Comparison of ENCODE assay signal across 11 cellular contexts in the genomic region with DNA sequence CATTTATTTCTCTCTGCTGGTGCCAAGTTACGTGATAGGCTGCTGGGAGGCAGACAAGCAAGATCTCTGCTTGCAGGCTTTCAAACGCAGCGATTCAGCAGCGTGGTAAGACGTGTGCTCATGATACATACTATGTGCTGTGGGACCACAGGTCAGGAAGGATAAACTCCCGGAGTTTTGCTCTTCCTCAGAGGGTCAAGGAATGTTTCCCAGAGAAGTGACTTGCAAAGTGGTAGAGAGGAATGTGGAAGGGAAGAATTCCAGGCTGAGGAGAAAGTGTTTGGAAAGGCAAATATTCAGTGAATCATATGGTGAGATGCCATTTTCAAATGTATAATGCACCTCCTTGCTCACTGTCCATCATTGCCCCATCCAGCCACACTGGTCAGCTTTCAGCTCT. TPM values are rescaled to one million over a fixed set of nuclear protein-coding genes. Genes with fewer than 3 reads are reported as not detected.
A peak's percentile ranks its signal among the peaks of the same experiment; 100 is the strongest.
DNase-seq lines count a peak whose midpoint lies in the region; TF ChIP-seq lines count a peak whose summit lies in the region.
"Had no signal": no experiment of that assay in that cellular context is flagged by ENCODE, and none has a peak within 500 bp of the region (broad histone marks: within the 10 kb centered on the region; RNA-seq: fewer than 3 reads in every experiment).

No MANE protein-coding gene starts in this region.

- peaks cover 62% of the 10 kb centered on the region for H3K4me1 Mint-ChIP-seq in brain

- H3K27ac Mint-ChIP-seq in brain: peak overlapping the region in 3 of 5 experiments; percentile 43 to 86 (median 62)

- no peaks in the 10 kb centered on the region for H3K36me3 ChIP-seq in thyroid gland
- H3K36me3 ChIP-seq: ascending aorta, left ventricle myocardium inferior had no signal

- peak overlapping the region in 4 of 5 experiments; percentile 20 to 80 (median 70) for H3K4me3 Mint-ChIP-seq in brain

- no peaks in the 10 kb centered on the region for H3K9me3 ChIP-seq in thyroid gland
- H3K9me3 ChIP-seq: ascending aorta, left ventricle myocardium inferior had no signal

- intact Hi-C loops in thyroid gland (cut with DNase I): loop anchor here (10.0 kb wide), 1 partner anchor 47 kb away; a partner anchor contains a TSS

- peaks cover 3% of the 10 kb centered on the region for H3K36me3 Mint-ChIP-seq in brain

- H3K27ac ChIP-seq in thyroid gland: peak overlapping the region in 2 of 3 donors; percentile 73 to 92
- H3K27ac ChIP-seq: ascending aorta, left ventricle myocardium inferior had no signal

- 31 to 32% methylated on average over 6 of the region's 6 CpGs for WGBS in thyroid gland, 2 donors

- H3K27me3 Mint-ChIP-seq in brain: peaks cover 3% of the 10 kb centered on the region

- no peaks in the 10 kb centered on the region for H3K27me3 ChIP-seq in thyroid gland
- H3K27me3 ChIP-seq: ascending aorta had no signal

- TF ChIP-seq CTCF in brain (conservative IDR thresholded peaks at IDR 0.05): no peak
- no peak for TF ChIP-seq CTCF in thyroid gland (IDR thresholded peaks at IDR 0.05)

- peaks cover 70 to 82% of the 10 kb centered on the region in 2 donors for H3K4me1 ChIP-seq in thyroid gland

- TF ChIP-seq POLR2A in thyroid gland (IDR thresholded peaks at IDR 0.05): peak in 1 of 2 donors; percentile 31
- no peak for TF ChIP-seq POLR2A in erythroblast (IDR thresholded peaks at IDR 0.05; ENCODE audit: low read length)

- peaks cover 0 to 6% (median 0%) of the 10 kb centered on the region in 5 experiments for H3K9me3 Mint-ChIP-seq in brain

- H3K4me3 ChIP-seq in thyroid gland (replicated peaks in 1 of 3): peak overlapping the region in 2 of 3 donors; percentile 6 to 20
- H3K4me3 ChIP-seq: ascending aorta, left ventricle myocardium inferior had no signal

- DNase-seq in HS-5 (ENCODE audit: low read depth): peak; percentile 19
- peak; percentile 84 for DNase-seq in kidney tubule cell (ENCODE audit: low spot score)
- no peak for DNase-seq in thyroid gland
- no peak for DNase-seq in inferior parietal cortex (ENCODE audit: extremely low spot score)
- no peak for DNase-seq in erythroblast (lab: John Stamatoyannopoulos, UW)
- no peak for DNase-seq in dedifferentiated amniotic fluid mesenchymal stem cell (ENCODE audit: extremely low spot score)
- DNase-seq: activated CD8-positive, alpha-beta memory T cell treated with anti-CD3 and anti-CD28 coated beads, Interleukin-2, amount 50 U/mL, for 4 hours; left ventricle myocardium inferior; NCI-H2081 treated with DMSO at 0.1 percent for 48 hours had no signal

RNA-seq across cellular contexts. Expression of a gene that starts 46.5 kb away (rescaled TPM):
- 4.1 TPM for polyA plus RNA-seq in brain (ENCODE audit: insufficient read depth, low read depth, low replicate concordance)
- total RNA-seq in thyroid gland: 100 to 1,000 TPM; 383 to 473 (median 415) TPM

Comparison
In these comparisons a context has a peak if more than half of its experiments do, and no peak if none do; other contexts are left out.
1. DNase-seq: peak in HS-5 (single experiment) and kidney tubule cell (single experiment); none in thyroid gland (0 of 2), inferior parietal cortex (single experiment), erythroblast (0 of 2) and dedifferentiated amniotic fluid mesenchymal stem cell (single experiment).